Comparison of ENCODE assay signal across 1 cellular context in the genomic region with DNA sequence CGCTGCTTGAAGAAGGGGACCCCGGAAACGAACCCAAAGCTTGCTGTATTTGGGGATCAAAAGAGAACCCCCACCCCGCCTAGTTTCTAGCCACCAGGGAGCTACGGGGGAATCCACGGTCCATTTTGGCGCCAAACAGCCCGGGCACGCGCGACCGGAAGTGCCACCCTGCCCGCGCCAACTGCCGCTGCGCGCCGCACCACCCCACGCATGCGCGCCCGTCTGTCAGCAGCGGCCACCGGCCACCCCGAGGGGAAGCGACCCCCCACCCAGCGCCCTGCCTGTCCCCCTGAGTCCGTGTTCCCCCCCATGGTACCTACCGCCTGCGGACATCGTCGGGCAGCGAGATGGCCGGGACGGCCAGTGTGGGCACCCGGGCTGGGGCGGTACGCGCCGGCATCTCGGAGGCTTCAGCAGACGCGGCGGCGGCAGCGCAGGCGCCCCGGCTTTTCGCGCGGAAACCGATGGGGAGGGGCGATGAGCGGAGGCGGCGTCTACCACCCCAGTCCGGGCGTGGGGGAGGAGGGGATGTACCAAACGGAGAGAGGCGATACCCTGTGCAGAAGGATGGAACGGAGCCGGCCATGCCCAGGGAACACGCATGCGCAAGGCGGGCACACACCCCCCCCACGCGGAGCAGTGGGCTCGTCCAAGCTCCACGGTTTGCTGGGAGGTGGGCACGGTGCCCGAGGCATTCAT.
TF ChIP-seq lines count a peak whose summit lies in the region.

A gene (minus strand): TSS at position 454 of the 699 bp plus-strand sequence. CDS start 54 bp downstream, at position 400.

TF ChIP-seq in K562, 482 proteins besides CTCF, POLR2A, EP300 and RAD21 (continued from another document and continues in another):
- TF ChIP-seq MAZ (CRISPR knock-in tag; conservative IDR thresholded peaks at IDR 0.05 in 1 of 2, IDR thresholded peaks at IDR 0.05 in 1 of 2) (peak; percentile 93 to 98), EWSR1 (IDR thresholded peaks at IDR 0.05; ENCODE audit: borderline replicate concordance, low read depth, partially characterized antibody) (no peak), BCL6 (CRISPR knock-in tag; IDR thresholded peaks at IDR 0.05) (no peak), CBX8 (IDR thresholded peaks at IDR 0.05; ENCODE audit: borderline replicate concordance, extremely low read depth, low read depth, low read length, poor library complexity, severe bottlenecking) (no peak), ZNF444 (CRISPR knock-in tag; IDR thresholded peaks at IDR 0.05) (no peak), DIDO1 (tag; IDR thresholded peaks at IDR 0.05; ENCODE audit: low read depth) (no peak), NELFE (IDR thresholded peaks at IDR 0.05; ENCODE audit: insufficient read depth, insufficient read length) (no peak), HDAC8 (tag; IDR thresholded peaks at IDR 0.05) (no peak), XRCC4 (IDR thresholded peaks at IDR 0.05; ENCODE audit: extremely low read depth, insufficient read depth, insufficient read length) (no peak), CBFB (CRISPR knock-in tag; IDR thresholded peaks at IDR 0.05) (no peak), KLF6 (CRISPR knock-in tag; IDR thresholded peaks at IDR 0.05; ENCODE audit: borderline replicate concordance) (no peak), MTF1 (CRISPR knock-in tag; IDR thresholded peaks at IDR 0.05; ENCODE audit: borderline replicate concordance) (no peak), ZKSCAN1 (IDR thresholded peaks at IDR 0.05; ENCODE audit: low read depth, low read length) (no peak; the same call in 1 of the 2 replicates), SPI1 (IDR thresholded peaks at IDR 0.05; ENCODE audit: borderline replicate concordance, low read depth, low read length) (no peak), NFIX (CRISPR knock-in tag; IDR thresholded peaks at IDR 0.05; ENCODE audit: low read depth) (no peak), SMC3 (conservative IDR thresholded peaks at IDR 0.05; ENCODE audit: insufficient read depth, low read depth, low read length) (no peak), HLTF (IDR thresholded peaks at IDR 0.05) (no peak), RBM17 (IDR thresholded peaks at IDR 0.05; ENCODE audit: borderline replicate concordance, low read depth, low read length) (no peak), ILF3 (IDR thresholded peaks at IDR 0.05; ENCODE audit: borderline replicate concordance) (no peak), RFX7 (CRISPR knock-in tag; IDR thresholded peaks at IDR 0.05) (no peak), NBN (IDR thresholded peaks at IDR 0.05; ENCODE audit: low read depth) (no peak), MED1 (CRISPR knock-in tag; IDR thresholded peaks at IDR 0.05; ENCODE audit: borderline replicate concordance) (no peak), ZNF668 (CRISPR knock-in tag; IDR thresholded peaks at IDR 0.05) (no peak), ZFP1 (CRISPR knock-in tag; IDR thresholded peaks at IDR 0.05) (no peak), MIER1 (IDR thresholded peaks at IDR 0.05; ENCODE audit: low read depth) (no peak), ZNF696 (CRISPR knock-in tag; conservative IDR thresholded peaks at IDR 0.05) (no peak), ZNF445 (CRISPR knock-in tag; IDR thresholded peaks at IDR 0.05; ENCODE audit: low read depth) (no peak), PTRF (tag; IDR thresholded peaks at IDR 0.05) (no peak), ARNT (IDR thresholded peaks at IDR 0.05) (no peak), SMAD1 (IDR thresholded peaks at IDR 0.05; ENCODE audit: low read depth, low read length, partially characterized antibody) (no peak), CBX3 (IDR thresholded peaks at IDR 0.05; ENCODE audit: borderline replicate concordance in 1 of 2, low read length in 2 of 2) (peak in 1 of 2 experiments; percentile 38; a peak in 1 of 3 replicates), HCFC1 (IDR thresholded peaks at IDR 0.05; ENCODE audit: low read depth, low read length) (peak; percentile 60), ZNF3 (CRISPR knock-in tag; IDR thresholded peaks at IDR 0.05) (no peak), ZNF124 (CRISPR knock-in tag; IDR thresholded peaks at IDR 0.05) (no peak), PHB (CRISPR knock-in tag; IDR thresholded peaks at IDR 0.05) (no peak), GABPB2 (CRISPR knock-in tag; conservative IDR thresholded peaks at IDR 0.05) (no peak), ZKSCAN8 (CRISPR knock-in tag; IDR thresholded peaks at IDR 0.05) (no peak), JUND (IDR thresholded peaks at IDR 0.05; ENCODE audit: borderline replicate concordance, low read depth, low read length) (peak; percentile 100), JUND (tag; IDR thresholded peaks at IDR 0.05; ENCODE audit: borderline replicate concordance, low read depth, low read length) (no peak; the same call in 2 of the 3 replicates), IRF2 (CRISPR knock-in tag; IDR thresholded peaks at IDR 0.05) (no peak), TCF3 (CRISPR knock-in tag; IDR thresholded peaks at IDR 0.05) (no peak), ZNF707 (CRISPR knock-in tag; conservative IDR thresholded peaks at IDR 0.05) (no peak), ZNF274 (IDR thresholded peaks at IDR 0.05; ENCODE audit: borderline replicate concordance, low read depth, low read length) (no peak), PHF21A (IDR thresholded peaks at IDR 0.05; ENCODE audit: borderline replicate concordance, low read depth) (no peak), TEAD4 (IDR thresholded peaks at IDR 0.05; ENCODE audit: low read length) (peak; percentile 3; the same call in 1 of the 2 replicates), TEAD4 (CRISPR knock-in tag; IDR thresholded peaks at IDR 0.05; ENCODE audit: borderline replicate concordance) (no peak), L3MBTL2 (IDR thresholded peaks at IDR 0.05) (peak; percentile 52; the same call in 1 of the 2 replicates), TAF9B (IDR thresholded peaks at IDR 0.05; ENCODE audit: partially characterized antibody) (no peak), TRIM28 (IDR thresholded peaks at IDR 0.05) (no peak), CBX2 (IDR thresholded peaks at IDR 0.05; ENCODE audit: insufficient read depth, low read length, poor library complexity, severe bottlenecking) (no peak), CAMTA2 (CRISPR knock-in tag; conservative IDR thresholded peaks at IDR 0.05) (no peak), BMI1 (IDR thresholded peaks at IDR 0.05; ENCODE audit: low read length) (no peak), RFX5 (IDR thresholded peaks at IDR 0.05; ENCODE audit: low read depth, low read length) (no peak)
- TF ChIP-seq, protein P1, sequence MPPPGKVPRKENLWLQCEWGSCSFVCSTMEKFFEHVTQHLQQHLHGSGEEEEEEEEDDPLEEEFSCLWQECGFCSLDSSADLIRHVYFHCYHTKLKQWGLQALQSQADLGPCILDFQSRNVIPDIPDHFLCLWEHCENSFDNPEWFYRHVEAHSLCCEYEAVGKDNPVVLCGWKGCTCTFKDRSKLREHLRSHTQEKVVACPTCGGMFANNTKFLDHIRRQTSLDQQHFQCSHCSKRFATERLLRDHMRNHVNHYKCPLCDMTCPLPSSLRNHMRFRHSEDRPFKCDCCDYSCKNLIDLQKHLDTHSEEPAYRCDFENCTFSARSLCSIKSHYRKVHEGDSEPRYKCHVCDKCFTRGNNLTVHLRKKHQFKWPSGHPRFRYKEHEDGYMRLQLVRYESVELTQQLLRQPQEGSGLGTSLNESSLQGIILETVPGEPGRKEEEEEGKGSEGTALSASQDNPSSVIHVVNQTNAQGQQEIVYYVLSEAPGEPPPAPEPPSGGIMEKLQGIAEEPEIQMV (tag; conservative IDR thresholded peaks at IDR 0.05; ENCODE audit: low read depth), result no peak
- TF ChIP-seq, protein P2, sequence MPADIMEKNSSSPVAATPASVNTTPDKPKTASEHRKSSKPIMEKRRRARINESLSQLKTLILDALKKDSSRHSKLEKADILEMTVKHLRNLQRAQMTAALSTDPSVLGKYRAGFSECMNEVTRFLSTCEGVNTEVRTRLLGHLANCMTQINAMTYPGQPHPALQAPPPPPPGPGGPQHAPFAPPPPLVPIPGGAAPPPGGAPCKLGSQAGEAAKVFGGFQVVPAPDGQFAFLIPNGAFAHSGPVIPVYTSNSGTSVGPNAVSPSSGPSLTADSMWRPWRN (IDR thresholded peaks at IDR 0.05; ENCODE audit: low read depth), result no peak
- TF ChIP-seq, protein P3, sequence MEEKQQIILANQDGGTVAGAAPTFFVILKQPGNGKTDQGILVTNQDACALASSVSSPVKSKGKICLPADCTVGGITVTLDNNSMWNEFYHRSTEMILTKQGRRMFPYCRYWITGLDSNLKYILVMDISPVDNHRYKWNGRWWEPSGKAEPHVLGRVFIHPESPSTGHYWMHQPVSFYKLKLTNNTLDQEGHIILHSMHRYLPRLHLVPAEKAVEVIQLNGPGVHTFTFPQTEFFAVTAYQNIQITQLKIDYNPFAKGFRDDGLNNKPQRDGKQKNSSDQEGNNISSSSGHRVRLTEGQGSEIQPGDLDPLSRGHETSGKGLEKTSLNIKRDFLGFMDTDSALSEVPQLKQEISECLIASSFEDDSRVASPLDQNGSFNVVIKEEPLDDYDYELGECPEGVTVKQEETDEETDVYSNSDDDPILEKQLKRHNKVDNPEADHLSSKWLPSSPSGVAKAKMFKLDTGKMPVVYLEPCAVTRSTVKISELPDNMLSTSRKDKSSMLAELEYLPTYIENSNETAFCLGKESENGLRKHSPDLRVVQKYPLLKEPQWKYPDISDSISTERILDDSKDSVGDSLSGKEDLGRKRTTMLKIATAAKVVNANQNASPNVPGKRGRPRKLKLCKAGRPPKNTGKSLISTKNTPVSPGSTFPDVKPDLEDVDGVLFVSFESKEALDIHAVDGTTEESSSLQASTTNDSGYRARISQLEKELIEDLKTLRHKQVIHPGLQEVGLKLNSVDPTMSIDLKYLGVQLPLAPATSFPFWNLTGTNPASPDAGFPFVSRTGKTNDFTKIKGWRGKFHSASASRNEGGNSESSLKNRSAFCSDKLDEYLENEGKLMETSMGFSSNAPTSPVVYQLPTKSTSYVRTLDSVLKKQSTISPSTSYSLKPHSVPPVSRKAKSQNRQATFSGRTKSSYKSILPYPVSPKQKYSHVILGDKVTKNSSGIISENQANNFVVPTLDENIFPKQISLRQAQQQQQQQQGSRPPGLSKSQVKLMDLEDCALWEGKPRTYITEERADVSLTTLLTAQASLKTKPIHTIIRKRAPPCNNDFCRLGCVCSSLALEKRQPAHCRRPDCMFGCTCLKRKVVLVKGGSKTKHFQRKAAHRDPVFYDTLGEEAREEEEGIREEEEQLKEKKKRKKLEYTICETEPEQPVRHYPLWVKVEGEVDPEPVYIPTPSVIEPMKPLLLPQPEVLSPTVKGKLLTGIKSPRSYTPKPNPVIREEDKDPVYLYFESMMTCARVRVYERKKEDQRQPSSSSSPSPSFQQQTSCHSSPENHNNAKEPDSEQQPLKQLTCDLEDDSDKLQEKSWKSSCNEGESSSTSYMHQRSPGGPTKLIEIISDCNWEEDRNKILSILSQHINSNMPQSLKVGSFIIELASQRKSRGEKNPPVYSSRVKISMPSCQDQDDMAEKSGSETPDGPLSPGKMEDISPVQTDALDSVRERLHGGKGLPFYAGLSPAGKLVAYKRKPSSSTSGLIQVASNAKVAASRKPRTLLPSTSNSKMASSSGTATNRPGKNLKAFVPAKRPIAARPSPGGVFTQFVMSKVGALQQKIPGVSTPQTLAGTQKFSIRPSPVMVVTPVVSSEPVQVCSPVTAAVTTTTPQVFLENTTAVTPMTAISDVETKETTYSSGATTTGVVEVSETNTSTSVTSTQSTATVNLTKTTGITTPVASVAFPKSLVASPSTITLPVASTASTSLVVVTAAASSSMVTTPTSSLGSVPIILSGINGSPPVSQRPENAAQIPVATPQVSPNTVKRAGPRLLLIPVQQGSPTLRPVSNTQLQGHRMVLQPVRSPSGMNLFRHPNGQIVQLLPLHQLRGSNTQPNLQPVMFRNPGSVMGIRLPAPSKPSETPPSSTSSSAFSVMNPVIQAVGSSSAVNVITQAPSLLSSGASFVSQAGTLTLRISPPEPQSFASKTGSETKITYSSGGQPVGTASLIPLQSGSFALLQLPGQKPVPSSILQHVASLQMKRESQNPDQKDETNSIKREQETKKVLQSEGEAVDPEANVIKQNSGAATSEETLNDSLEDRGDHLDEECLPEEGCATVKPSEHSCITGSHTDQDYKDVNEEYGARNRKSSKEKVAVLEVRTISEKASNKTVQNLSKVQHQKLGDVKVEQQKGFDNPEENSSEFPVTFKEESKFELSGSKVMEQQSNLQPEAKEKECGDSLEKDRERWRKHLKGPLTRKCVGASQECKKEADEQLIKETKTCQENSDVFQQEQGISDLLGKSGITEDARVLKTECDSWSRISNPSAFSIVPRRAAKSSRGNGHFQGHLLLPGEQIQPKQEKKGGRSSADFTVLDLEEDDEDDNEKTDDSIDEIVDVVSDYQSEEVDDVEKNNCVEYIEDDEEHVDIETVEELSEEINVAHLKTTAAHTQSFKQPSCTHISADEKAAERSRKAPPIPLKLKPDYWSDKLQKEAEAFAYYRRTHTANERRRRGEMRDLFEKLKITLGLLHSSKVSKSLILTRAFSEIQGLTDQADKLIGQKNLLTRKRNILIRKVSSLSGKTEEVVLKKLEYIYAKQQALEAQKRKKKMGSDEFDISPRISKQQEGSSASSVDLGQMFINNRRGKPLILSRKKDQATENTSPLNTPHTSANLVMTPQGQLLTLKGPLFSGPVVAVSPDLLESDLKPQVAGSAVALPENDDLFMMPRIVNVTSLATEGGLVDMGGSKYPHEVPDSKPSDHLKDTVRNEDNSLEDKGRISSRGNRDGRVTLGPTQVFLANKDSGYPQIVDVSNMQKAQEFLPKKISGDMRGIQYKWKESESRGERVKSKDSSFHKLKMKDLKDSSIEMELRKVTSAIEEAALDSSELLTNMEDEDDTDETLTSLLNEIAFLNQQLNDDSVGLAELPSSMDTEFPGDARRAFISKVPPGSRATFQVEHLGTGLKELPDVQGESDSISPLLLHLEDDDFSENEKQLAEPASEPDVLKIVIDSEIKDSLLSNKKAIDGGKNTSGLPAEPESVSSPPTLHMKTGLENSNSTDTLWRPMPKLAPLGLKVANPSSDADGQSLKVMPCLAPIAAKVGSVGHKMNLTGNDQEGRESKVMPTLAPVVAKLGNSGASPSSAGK (IDR thresholded peaks at IDR 0.05), result no peak
- TF ChIP-seq, protein P4, sequence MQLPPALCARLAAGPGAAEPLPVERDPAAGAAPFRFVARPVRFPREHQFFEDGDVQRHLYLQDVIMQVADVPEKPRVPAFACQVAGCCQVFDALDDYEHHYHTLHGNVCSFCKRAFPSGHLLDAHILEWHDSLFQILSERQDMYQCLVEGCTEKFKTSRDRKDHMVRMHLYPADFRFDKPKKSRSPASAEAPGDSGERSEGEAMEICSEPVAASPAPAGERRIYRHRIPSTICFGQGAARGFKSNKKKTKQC (CRISPR knock-in tag; IDR thresholded peaks at IDR 0.05), result peak; percentile 30; the same call in 1 of the 2 replicates
- TF ChIP-seq, protein P5, sequence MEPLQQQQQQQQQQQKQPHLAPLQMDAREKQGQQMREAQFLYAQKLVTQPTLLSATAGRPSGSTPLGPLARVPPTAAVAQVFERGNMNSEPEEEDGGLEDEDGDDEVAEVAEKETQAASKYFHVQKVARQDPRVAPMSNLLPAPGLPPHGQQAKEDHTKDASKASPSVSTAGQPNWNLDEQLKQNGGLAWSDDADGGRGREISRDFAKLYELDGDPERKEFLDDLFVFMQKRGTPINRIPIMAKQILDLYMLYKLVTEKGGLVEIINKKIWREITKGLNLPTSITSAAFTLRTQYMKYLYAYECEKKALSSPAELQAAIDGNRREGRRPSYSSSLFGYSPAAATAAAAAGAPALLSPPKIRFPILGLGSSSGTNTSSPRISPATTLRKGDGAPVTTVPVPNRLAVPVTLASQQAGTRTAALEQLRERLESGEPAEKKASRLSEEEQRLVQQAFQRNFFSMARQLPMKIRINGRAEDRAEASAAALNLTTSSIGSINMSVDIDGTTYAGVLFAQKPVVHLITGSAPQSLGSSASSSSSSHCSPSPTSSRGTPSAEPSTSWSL (CRISPR knock-in tag; IDR thresholded peaks at IDR 0.05; ENCODE audit: borderline replicate concordance), result no peak
- TF ChIP-seq, protein P6, sequence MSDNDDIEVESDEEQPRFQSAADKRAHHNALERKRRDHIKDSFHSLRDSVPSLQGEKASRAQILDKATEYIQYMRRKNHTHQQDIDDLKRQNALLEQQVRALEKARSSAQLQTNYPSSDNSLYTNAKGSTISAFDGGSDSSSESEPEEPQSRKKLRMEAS (CRISPR knock-in tag; IDR thresholded peaks at IDR 0.05), result peak; percentile 73
